ENCODE assay signal across 8 cellular contexts in the genomic region with DNA sequence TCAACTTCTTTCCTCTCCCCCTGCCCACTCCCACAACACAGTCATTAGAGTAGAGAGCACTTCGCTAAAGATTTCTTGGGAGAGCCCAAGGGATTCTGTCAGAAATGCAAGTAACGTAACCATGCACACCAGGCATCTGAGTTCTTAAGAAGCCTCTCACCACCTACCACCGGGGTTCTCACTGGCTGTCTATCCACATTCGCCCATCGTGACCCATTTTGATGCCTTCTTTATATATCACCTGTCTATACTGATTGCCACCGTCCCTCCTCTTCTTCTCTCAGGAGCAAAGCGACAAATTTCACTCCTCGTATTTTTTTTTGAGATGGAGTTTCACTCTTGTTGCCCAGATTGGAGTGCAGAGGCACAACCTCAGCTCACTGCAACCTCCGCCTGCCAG. TPM values are rescaled to one million over a fixed set of nuclear protein-coding genes. Genes with fewer than 3 reads are reported as not detected.
"Had no signal": no experiment of that assay in that cellular context is flagged by ENCODE, and none has a peak within 500 bp of the region (broad histone marks: within the 10 kb centered on the region; RNA-seq: fewer than 3 reads in every experiment).

No MANE protein-coding gene starts in this region.

- H3K36me3 Mint-ChIP-seq: IgD-negative memory B cell had no signal

- H3K4me3 Mint-ChIP-seq: IgD-negative memory B cell had no signal

- H3K4me3 ChIP-seq: K562 had no signal

- H3K9me3 Mint-ChIP-seq: IgD-negative memory B cell had no signal

- H3K27ac Mint-ChIP-seq: IgD-negative memory B cell had no signal

- DNase-seq: IMR-90, KBM-7, KG1 had no signal

RNA-seq across cellular contexts. Expression of a gene that starts 23.9 kb away (rescaled TPM):
- total RNA-seq: HepG2, HT-29, HT1080 had no signal
